ENCODE assay signal across 1 cellular context in the genomic region with DNA sequence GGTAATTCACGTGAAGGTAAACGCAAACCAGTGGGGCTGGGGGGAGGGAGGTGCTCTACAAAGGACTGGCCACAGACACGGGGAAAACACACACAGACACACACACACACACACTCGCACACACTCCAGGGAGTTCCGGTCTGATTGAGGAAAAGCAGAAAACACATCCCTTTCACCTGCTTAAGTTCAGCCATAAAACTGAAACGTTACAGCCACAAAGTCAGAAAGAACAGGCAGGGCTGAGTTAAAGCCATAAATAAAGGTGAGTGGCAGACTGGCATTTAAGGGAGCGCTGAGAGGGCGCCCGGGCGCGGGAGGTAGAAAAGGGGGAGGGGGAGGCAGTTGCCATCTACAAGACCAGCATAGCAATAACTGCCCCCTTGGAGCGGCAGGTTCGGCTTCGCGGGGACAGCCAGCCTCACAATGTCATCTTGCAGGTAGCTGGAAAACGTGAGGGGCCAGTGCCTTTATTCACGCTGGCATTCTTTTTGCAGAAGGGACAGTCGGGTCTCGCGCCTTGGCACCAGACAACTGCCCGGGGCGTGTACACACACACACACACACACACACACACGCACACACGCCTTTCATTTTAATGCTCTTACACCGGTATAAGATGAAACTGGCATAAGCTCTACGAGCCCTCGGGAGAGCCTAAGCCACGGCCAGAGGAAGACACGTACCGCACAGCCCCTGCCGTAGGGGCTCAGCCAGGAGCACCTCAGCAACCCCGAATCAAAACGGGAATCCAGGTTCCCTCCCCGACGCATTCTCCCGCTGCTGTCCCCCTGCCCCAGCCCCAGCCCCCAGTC.
TF ChIP-seq lines count a peak whose summit lies in the region.

No MANE protein-coding gene starts in this region.

TF ChIP-seq in HEK293, 187 proteins besides CTCF, POLR2A, EP300 and RAD21 (continued from another document and continues in another):
- TF ChIP-seq, protein P1, sequence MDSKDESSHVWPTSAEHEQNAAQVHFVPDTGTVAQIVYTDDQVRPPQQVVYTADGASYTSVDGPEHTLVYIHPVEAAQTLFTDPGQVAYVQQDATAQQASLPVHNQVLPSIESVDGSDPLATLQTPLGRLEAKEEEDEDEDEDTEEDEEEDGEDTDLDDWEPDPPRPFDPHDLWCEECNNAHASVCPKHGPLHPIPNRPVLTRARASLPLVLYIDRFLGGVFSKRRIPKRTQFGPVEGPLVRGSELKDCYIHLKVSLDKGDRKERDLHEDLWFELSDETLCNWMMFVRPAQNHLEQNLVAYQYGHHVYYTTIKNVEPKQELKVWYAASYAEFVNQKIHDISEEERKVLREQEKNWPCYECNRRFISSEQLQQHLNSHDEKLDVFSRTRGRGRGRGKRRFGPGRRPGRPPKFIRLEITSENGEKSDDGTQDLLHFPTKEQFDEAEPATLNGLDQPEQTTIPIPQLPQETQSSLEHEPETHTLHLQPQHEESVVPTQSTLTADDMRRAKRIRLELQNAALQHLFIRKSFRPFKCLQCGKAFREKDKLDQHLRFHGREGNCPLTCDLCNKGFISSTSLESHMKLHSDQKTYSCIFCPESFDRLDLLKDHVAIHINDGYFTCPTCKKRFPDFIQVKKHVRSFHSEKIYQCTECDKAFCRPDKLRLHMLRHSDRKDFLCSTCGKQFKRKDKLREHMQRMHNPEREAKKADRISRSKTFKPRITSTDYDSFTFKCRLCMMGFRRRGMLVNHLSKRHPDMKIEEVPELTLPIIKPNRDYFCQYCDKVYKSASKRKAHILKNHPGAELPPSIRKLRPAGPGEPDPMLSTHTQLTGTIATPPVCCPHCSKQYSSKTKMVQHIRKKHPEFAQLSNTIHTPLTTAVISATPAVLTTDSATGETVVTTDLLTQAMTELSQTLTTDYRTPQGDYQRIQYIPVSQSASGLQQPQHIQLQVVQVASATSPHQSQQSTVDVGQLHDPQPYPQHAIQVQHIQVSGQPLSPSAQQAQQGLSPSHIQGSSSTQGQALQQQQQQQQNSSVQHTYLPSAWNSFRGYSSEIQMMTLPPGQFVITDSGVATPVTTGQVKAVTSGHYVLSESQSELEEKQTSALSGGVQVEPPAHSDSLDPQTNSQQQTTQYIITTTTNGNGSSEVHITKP (tag by site-specific recombination; IDR thresholded peaks at IDR 0.05): peak; percentile 43; the same call in 1 of the 2 replicates
- TF ChIP-seq, protein P2, sequence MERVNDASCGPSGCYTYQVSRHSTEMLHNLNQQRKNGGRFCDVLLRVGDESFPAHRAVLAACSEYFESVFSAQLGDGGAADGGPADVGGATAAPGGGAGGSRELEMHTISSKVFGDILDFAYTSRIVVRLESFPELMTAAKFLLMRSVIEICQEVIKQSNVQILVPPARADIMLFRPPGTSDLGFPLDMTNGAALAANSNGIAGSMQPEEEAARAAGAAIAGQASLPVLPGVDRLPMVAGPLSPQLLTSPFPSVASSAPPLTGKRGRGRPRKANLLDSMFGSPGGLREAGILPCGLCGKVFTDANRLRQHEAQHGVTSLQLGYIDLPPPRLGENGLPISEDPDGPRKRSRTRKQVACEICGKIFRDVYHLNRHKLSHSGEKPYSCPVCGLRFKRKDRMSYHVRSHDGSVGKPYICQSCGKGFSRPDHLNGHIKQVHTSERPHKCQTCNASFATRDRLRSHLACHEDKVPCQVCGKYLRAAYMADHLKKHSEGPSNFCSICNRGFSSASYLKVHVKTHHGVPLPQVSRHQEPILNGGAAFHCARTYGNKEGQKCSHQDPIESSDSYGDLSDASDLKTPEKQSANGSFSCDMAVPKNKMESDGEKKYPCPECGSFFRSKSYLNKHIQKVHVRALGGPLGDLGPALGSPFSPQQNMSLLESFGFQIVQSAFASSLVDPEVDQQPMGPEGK (tag by site-specific recombination; IDR thresholded peaks at IDR 0.05): peak; percentile 56
- no peak for TF ChIP-seq ZNF837 (tag by site-specific recombination; IDR thresholded peaks at IDR 0.05)
- TF ChIP-seq ZNF266 (tag by site-specific recombination; IDR thresholded peaks at IDR 0.05; ENCODE audit: low read depth): no peak
- TF ChIP-seq ZNF830 (tag by site-specific recombination; IDR thresholded peaks at IDR 0.05; ENCODE audit: low read depth): no peak
- no peak for TF ChIP-seq ZNF202 (tag by site-specific recombination; IDR thresholded peaks at IDR 0.05; ENCODE audit: borderline replicate concordance)
- no peak for TF ChIP-seq ZFP41 (tag by site-specific recombination; IDR thresholded peaks at IDR 0.05; ENCODE audit: borderline replicate concordance)
- no peak for TF ChIP-seq ZNF561 (tag by site-specific recombination; IDR thresholded peaks at IDR 0.05; ENCODE audit: borderline replicate concordance)
- TF ChIP-seq IKZF3 (tag by site-specific recombination; IDR thresholded peaks at IDR 0.05): no peak
- no peak for TF ChIP-seq ZNF350 (tag by site-specific recombination; IDR thresholded peaks at IDR 0.05)
- TF ChIP-seq BCL11B (tag by site-specific recombination; IDR thresholded peaks at IDR 0.05; ENCODE audit: low read depth): 0 out of 2 replicates have a peak, but pooled peaks have one; percentile 34
- TF ChIP-seq ZNF571 (tag by site-specific recombination; IDR thresholded peaks at IDR 0.05): no peak
- TF ChIP-seq, protein P3, sequence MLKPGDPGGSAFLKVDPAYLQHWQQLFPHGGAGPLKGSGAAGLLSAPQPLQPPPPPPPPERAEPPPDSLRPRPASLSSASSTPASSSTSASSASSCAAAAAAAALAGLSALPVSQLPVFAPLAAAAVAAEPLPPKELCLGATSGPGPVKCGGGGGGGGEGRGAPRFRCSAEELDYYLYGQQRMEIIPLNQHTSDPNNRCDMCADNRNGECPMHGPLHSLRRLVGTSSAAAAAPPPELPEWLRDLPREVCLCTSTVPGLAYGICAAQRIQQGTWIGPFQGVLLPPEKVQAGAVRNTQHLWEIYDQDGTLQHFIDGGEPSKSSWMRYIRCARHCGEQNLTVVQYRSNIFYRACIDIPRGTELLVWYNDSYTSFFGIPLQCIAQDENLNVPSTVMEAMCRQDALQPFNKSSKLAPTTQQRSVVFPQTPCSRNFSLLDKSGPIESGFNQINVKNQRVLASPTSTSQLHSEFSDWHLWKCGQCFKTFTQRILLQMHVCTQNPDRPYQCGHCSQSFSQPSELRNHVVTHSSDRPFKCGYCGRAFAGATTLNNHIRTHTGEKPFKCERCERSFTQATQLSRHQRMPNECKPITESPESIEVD (tag by site-specific recombination; IDR thresholded peaks at IDR 0.05): peak; percentile 78
- no peak for TF ChIP-seq MEIS1 (CRISPR knock-in tag; IDR thresholded peaks at IDR 0.05; ENCODE audit: borderline replicate concordance)
- TF ChIP-seq ZNF670 (tag by site-specific recombination; IDR thresholded peaks at IDR 0.05; ENCODE audit: low read depth): no peak
- TF ChIP-seq ZNF341 (tag by site-specific recombination; IDR thresholded peaks at IDR 0.05; ENCODE audit: low read depth): peak; percentile 79
- peak; percentile 95 for TF ChIP-seq ZNF10 (tag by site-specific recombination; IDR thresholded peaks at IDR 0.05)
- peak; percentile 76 for TF ChIP-seq ZBTB17 (tag by site-specific recombination; IDR thresholded peaks at IDR 0.05)
- TF ChIP-seq, protein P4, sequence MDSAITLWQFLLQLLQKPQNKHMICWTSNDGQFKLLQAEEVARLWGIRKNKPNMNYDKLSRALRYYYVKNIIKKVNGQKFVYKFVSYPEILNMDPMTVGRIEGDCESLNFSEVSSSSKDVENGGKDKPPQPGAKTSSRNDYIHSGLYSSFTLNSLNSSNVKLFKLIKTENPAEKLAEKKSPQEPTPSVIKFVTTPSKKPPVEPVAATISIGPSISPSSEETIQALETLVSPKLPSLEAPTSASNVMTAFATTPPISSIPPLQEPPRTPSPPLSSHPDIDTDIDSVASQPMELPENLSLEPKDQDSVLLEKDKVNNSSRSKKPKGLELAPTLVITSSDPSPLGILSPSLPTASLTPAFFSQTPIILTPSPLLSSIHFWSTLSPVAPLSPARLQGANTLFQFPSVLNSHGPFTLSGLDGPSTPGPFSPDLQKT (IDR thresholded peaks at IDR 0.05; ENCODE audit: borderline replicate concordance, low read depth, low read length): no peak
- TF ChIP-seq ZNF529 (tag by site-specific recombination; IDR thresholded peaks at IDR 0.05; ENCODE audit: insufficient replicate concordance): no peak
- peak; percentile 40; the same call in 1 of the 2 replicates for TF ChIP-seq GLIS2 (tag by site-specific recombination; IDR thresholded peaks at IDR 0.05)
- TF ChIP-seq KLF7 (tag by site-specific recombination; IDR thresholded peaks at IDR 0.05; ENCODE audit: borderline replicate concordance): 0 out of 2 replicates have a peak, but pooled peaks have one; percentile 12
- TF ChIP-seq, protein P5, sequence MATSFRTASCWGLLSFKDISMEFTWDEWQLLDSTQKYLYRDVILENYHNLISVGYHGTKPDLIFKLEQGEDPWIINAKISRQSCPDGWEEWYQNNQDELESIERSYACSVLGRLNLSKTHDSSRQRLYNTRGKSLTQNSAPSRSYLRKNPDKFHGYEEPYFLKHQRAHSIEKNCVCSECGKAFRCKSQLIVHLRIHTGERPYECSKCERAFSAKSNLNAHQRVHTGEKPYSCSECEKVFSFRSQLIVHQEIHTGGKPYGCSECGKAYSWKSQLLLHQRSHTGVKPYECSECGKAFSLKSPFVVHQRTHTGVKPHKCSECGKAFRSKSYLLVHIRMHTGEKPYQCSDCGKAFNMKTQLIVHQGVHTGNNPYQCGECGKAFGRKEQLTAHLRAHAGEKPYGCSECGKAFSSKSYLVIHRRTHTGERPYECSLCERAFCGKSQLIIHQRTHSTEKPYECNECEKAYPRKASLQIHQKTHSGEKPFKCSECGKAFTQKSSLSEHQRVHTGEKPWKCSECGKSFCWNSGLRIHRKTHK (tag by site-specific recombination; IDR thresholded peaks at IDR 0.05): no peak
- TF ChIP-seq, protein P6, sequence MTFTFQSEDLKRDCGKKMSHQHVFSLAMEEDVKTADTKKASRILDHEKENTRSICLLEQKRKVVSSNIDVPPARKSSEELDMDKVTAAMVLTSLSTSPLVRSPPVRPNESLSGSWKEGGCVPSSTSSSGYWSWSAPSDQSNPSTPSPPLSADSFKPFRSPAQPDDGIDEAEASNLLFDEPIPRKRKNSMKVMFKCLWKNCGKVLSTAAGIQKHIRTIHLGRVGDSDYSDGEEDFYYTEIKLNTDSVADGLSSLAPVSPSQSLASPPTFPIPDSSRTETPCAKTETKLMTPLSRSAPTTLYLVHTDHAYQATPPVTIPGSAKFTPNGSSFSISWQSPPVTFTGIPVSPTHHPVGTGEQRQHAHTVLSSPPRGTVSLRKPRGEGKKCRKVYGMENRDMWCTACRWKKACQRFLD (tag by site-specific recombination; IDR thresholded peaks at IDR 0.05): no peak
- TF ChIP-seq, protein P7, sequence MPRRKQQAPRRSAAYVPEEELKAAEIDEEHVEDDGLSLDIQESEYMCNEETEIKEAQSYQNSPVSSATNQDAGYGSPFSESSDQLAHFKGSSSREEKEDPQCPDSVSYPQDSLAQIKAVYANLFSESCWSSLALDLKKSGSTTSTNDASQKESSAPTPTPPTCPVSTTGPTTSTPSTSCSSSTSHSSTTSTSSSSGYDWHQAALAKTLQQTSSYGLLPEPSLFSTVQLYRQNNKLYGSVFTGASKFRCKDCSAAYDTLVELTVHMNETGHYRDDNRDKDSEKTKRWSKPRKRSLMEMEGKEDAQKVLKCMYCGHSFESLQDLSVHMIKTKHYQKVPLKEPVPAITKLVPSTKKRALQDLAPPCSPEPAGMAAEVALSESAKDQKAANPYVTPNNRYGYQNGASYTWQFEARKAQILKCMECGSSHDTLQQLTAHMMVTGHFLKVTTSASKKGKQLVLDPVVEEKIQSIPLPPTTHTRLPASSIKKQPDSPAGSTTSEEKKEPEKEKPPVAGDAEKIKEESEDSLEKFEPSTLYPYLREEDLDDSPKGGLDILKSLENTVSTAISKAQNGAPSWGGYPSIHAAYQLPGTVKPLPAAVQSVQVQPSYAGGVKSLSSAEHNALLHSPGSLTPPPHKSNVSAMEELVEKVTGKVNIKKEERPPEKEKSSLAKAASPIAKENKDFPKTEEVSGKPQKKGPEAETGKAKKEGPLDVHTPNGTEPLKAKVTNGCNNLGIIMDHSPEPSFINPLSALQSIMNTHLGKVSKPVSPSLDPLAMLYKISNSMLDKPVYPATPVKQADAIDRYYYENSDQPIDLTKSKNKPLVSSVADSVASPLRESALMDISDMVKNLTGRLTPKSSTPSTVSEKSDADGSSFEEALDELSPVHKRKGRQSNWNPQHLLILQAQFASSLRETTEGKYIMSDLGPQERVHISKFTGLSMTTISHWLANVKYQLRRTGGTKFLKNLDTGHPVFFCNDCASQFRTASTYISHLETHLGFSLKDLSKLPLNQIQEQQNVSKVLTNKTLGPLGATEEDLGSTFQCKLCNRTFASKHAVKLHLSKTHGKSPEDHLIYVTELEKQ (tag by site-specific recombination; IDR thresholded peaks at IDR 0.05; ENCODE audit: borderline replicate concordance): peak; percentile 93
- TF ChIP-seq SP2 (tag by site-specific recombination; IDR thresholded peaks at IDR 0.05): peak; percentile 50
- peak; percentile 23; the same call in 1 of the 2 replicates for TF ChIP-seq SP3 (tag by site-specific recombination; IDR thresholded peaks at IDR 0.05)
- TF ChIP-seq, protein P8, sequence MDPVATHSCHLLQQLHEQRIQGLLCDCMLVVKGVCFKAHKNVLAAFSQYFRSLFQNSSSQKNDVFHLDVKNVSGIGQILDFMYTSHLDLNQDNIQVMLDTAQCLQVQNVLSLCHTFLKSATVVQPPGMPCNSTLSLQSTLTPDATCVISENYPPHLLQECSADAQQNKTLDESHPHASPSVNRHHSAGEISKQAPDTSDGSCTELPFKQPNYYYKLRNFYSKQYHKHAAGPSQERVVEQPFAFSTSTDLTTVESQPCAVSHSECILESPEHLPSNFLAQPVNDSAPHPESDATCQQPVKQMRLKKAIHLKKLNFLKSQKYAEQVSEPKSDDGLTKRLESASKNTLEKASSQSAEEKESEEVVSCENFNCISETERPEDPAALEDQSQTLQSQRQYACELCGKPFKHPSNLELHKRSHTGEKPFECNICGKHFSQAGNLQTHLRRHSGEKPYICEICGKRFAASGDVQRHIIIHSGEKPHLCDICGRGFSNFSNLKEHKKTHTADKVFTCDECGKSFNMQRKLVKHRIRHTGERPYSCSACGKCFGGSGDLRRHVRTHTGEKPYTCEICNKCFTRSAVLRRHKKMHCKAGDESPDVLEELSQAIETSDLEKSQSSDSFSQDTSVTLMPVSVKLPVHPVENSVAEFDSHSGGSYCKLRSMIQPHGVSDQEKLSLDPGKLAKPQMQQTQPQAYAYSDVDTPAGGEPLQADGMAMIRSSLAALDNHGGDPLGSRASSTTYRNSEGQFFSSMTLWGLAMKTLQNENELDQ (tag by site-specific recombination; IDR thresholded peaks at IDR 0.05; ENCODE audit: low read depth): no peak
- TF ChIP-seq KLF8 (tag by site-specific recombination; IDR thresholded peaks at IDR 0.05): peak; percentile 39; the same call in 1 of the 2 replicates
- 0 out of 2 replicates have a peak, but pooled peaks have one; percentile 59 for TF ChIP-seq ZNF629 (tag by site-specific recombination; IDR thresholded peaks at IDR 0.05)
- TF ChIP-seq RBAK (tag by site-specific recombination; IDR thresholded peaks at IDR 0.05): no peak
- TF ChIP-seq GLIS1 (tag by site-specific recombination; IDR thresholded peaks at IDR 0.05): peak; percentile 79
- TF ChIP-seq, protein P9, sequence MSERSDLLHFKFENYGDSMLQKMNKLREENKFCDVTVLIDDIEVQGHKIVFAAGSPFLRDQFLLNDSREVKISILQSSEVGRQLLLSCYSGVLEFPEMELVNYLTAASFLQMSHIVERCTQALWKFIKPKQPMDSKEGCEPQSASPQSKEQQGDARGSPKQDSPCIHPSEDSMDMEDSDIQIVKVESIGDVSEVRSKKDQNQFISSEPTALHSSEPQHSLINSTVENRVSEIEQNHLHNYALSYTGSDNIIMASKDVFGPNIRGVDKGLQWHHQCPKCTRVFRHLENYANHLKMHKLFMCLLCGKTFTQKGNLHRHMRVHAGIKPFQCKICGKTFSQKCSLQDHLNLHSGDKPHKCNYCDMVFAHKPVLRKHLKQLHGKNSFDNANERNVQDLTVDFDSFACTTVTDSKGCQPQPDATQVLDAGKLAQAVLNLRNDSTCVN (tag by site-specific recombination; optimal IDR thresholded peaks at IDR 0.05): peak; percentile 55
- TF ChIP-seq MYNN (tag by site-specific recombination; IDR thresholded peaks at IDR 0.05; ENCODE audit: borderline replicate concordance): no peak
- TF ChIP-seq ZBTB8A (tag by site-specific recombination; IDR thresholded peaks at IDR 0.05): peak; percentile 66
- no peak for TF ChIP-seq ZNF530 (tag by site-specific recombination; IDR thresholded peaks at IDR 0.05; ENCODE audit: low read depth)
